ENCODE assay signal across 22 cellular contexts in genomic region chr1:57926025-57926552, GRCh38.
"Had no signal": no experiment of that assay in that cellular context is flagged by ENCODE, and none has a peak within 500 bp of the region (broad histone marks: within the 10 kb centered on the region; RNA-seq: fewer than 3 reads in every experiment).

No MANE protein-coding gene starts in this region.

- H3K9ac ChIP-seq: SK-N-SH had no signal

- ATAC-seq: HepG2 had no signal

- DNase-seq: IMR-90, Kasumi-1, KG1, MM.1S, NCI-H1092 treated with DMSO at 0.1 percent for 48 hours, NCI-H1436, NCI-H187, NCI-H2029, NCI-H2081 treated with DMSO at 0.1 percent for 48 hours, NCI-H2171, NCI-H226, NCI-H446, NCI-H510A, NCI-H524 treated with DMSO at 0.1 percent for 48 hours, NCI-H69, NCI-H774, Right ventricle myocardium superior, RPMI8226, SIG-M5, SK-N-SH, SW 1271 had no signal

- H3K4me2 ChIP-seq: SK-N-SH had no signal

- H3K9me3 ChIP-seq: SK-N-SH had no signal
